In genomic region chr21:41868062-41868710, GRCh38 we compare ENCODE assay signal across 11 cellular contexts. TPM values are rescaled to one million over a fixed set of nuclear protein-coding genes. Genes with fewer than 3 reads are reported as not detected.
DNase-seq lines count a peak whose midpoint lies in the region; ATAC-seq, FAIRE-seq and TF ChIP-seq lines count a peak whose summit lies in the region.
"Had no signal": no experiment of that assay in that cellular context is flagged by ENCODE, and none has a peak within 500 bp of the region (broad histone marks: within the 10 kb centered on the region; RNA-seq: fewer than 3 reads in every experiment).

No MANE protein-coding gene starts in this region.

- no peak for TF ChIP-seq POLR2A in GM12892 (IDR thresholded peaks at IDR 0.05; ENCODE audit: low read depth, low read length)

- TF ChIP-seq CTCF in brain microvascular endothelial cell (IDR thresholded peaks at IDR 0.05; ENCODE audit: low read depth, low read length, missing control alignments) = peak; percentile 1
- no peak for TF ChIP-seq CTCF in left lung (IDR thresholded peaks at IDR 0.05)

- H3K4me3 ChIP-seq in brain microvascular endothelial cell (ENCODE audit: low read depth, low read length) = no peak overlapping the region
- no peak overlapping the region for H3K4me3 ChIP-seq in left lung
- H3K4me3 ChIP-seq: coronary artery had no signal

- H3K36me3 ChIP-seq in brain microvascular endothelial cell (replicated peaks) (no peaks in the 10 kb centered on the region), left lung (no peaks in the 10 kb centered on the region)

- H3K27me3 ChIP-seq in brain microvascular endothelial cell (replicated peaks) (no peaks in the 10 kb centered on the region), left lung (no peaks in the 10 kb centered on the region)

- H3K9me3 ChIP-seq in left lung = no peaks in the 10 kb centered on the region

- H3K4me1 ChIP-seq in left lung = peaks cover 0 to 2% of the 10 kb centered on the region in 2 donors

- intact Hi-C loops in left lung (cut with DNase I) = no loop called here

- ATAC-seq in GM21367 (IDR thresholded peaks at IDR 0.05; ENCODE audit: unreplicated experiment) (peak; percentile 36), HG03108 (IDR thresholded peaks at IDR 0.05; ENCODE audit: unreplicated experiment) (peak; percentile 46), left lung (no peak), GM18519 (IDR thresholded peaks at IDR 0.05; ENCODE audit: low FRiP score, unreplicated experiment) (no peak)
- ATAC-seq in activated T-cell treated with anti-CD3 and anti-CD28 coated beads, Interleukin-2, amount 50 U/mL, for 4 hours = no peak

- H3K27me3 Mint-ChIP-seq in activated T-cell treated with anti-CD3 and anti-CD28 coated beads, Interleukin-2, amount 50 U/mL, for 4 hours (ENCODE audit: low read depth) = no peaks in the 10 kb centered on the region

- DNase-seq in GM12892 (ENCODE audit: insufficient read length) (peak; percentile 57), brain microvascular endothelial cell (no peak), RCC 7860 (ENCODE audit: low spot score) (no peak), left lung (no peak)
- no peak for DNase-seq in activated T-cell treated with anti-CD3 and anti-CD28 coated beads, Interleukin-2, amount 50 U/mL, for 4 hours
- DNase-seq: OCI-M1 had no signal

- H3K4me1 Mint-ChIP-seq in activated T-cell treated with anti-CD3 and anti-CD28 coated beads, Interleukin-2, amount 50 U/mL, for 4 hours (ENCODE audit: low read depth) = peaks cover 18% of the 10 kb centered on the region

- H3K27ac ChIP-seq in brain microvascular endothelial cell = no peak overlapping the region
- no peak overlapping the region for H3K27ac ChIP-seq in left lung
- H3K27ac ChIP-seq: coronary artery had no signal

- FAIRE-seq in GM12892 (lab: Jason Lieb, UNC) = peak; percentile 85
- no peak for FAIRE-seq in RCC 7860 (lab: Jason Lieb, UNC)
- FAIRE-seq: D721Med had no signal

- no peak overlapping the region for H3K4me3 Mint-ChIP-seq in activated T-cell treated with anti-CD3 and anti-CD28 coated beads, Interleukin-2, amount 50 U/mL, for 4 hours

- in situ Hi-C loops in brain microvascular endothelial cell (cut with HindIII; ENCODE audit: low pct_ligation_motif_present, low sequenced_read_pairs) = no loop called here

- peaks cover 7% of the 10 kb centered on the region for H3K36me3 Mint-ChIP-seq in activated T-cell treated with anti-CD3 and anti-CD28 coated beads, Interleukin-2, amount 50 U/mL, for 4 hours (ENCODE audit: insufficient read depth)

- H3K9me3 Mint-ChIP-seq in activated T-cell treated with anti-CD3 and anti-CD28 coated beads, Interleukin-2, amount 50 U/mL, for 4 hours = no peaks in the 10 kb centered on the region

RNA-seq across cellular contexts. Expression of gene PRDM15, which starts 11.0 kb away (rescaled TPM):
- polyA plus RNA-seq in GM12892 (2012; ENCODE audit: missing spikeins) = 5.4 TPM
- total RNA-seq in left lung = 1 to 10 TPM; 6.2 to 7.8 TPM
- total RNA-seq in activated T-cell treated with anti-CD3 and anti-CD28 coated beads, Interleukin-2, amount 50 U/mL, for 4 hours = 10 to 100 TPM; 10.4 to 11.7 (median 11.4) TPM

Comparison
In these comparisons a context has a peak if more than half of its experiments do, and no peak if none do; other contexts are left out.
1. ATAC-seq: peak in GM21367 (single experiment) and HG03108 (single experiment); none in left lung (single experiment), activated T-cell treated with anti-CD3 and anti-CD28 coated beads, Interleukin-2, amount 50 U/mL, for 4 hours (0 of 2) and GM18519 (single experiment).